Comparison of ENCODE assay signal across 32 cellular contexts in genomic region chr19:39727070-39727800, GRCh38. TPM values are rescaled to one million over a fixed set of nuclear protein-coding genes. Genes with fewer than 3 reads are reported as not detected.
"Had no signal": no experiment of that assay in that cellular context is flagged by ENCODE, and none has a peak within 500 bp of the region (broad histone marks: within the 10 kb centered on the region; RNA-seq: fewer than 3 reads in every experiment).

No MANE protein-coding gene starts in this region.

- H3K27ac Mint-ChIP-seq: endodermal cell; memory B cell; natural killer cell; stimulated activated naive CD8-positive, alpha-beta T cell treated with anti-CD3 and anti-CD28 coated beads, Interleukin-15, amount 100 ng/mL, for 72 hours had no signal

- H3K36me3 ChIP-seq: esophagus muscularis mucosa, gastroesophageal sphincter, heart left ventricle, ovary, sigmoid colon, suprapubic skin, transverse colon, vagina had no signal

- H3K4me3 Mint-ChIP-seq: endodermal cell; memory B cell; natural killer cell; stimulated activated naive CD8-positive, alpha-beta T cell treated with anti-CD3 and anti-CD28 coated beads, Interleukin-15, amount 100 ng/mL, for 72 hours had no signal

- ATAC-seq: foreskin keratinocyte; gastroesophageal sphincter; heart left ventricle; left lobe of liver; natural killer cell; psoas muscle; right cardiac atrium; stimulated activated naive CD8-positive, alpha-beta T cell treated with anti-CD3 and anti-CD28 coated beads, Interleukin-15, amount 100 ng/mL, for 72 hours had no signal

- H3K27me3 ChIP-seq: hepatocyte, ovary, sigmoid colon, vagina had no signal

- H3K9me3 Mint-ChIP-seq: endodermal cell; memory B cell; natural killer cell; stimulated activated naive CD8-positive, alpha-beta T cell treated with anti-CD3 and anti-CD28 coated beads, Interleukin-15, amount 100 ng/mL, for 72 hours had no signal

- H3K27ac ChIP-seq: dorsolateral prefrontal cortex, epithelial cell of prostate, esophagus muscularis mucosa, foreskin keratinocyte, gastroesophageal sphincter, heart left ventricle, hepatocyte, ovary, psoas muscle, sigmoid colon, suprapubic skin, transverse colon, vagina had no signal

- H2AFZ ChIP-seq: hepatocyte had no signal

- DNase-seq: dorsolateral prefrontal cortex; effector CD4-positive, alpha-beta T cell; endodermal cell; foreskin keratinocyte; kidney; natural killer cell; occipital lobe; ovary; posterior cingulate gyrus; psoas muscle; right cardiac atrium; sigmoid colon; stimulated activated naive CD4-positive, alpha-beta T cell; stimulated activated naive CD8-positive, alpha-beta T cell treated with anti-CD3 and anti-CD28 coated beads, Interleukin-15, amount 100 ng/mL, for 72 hours; transverse colon had no signal

- H3K4me1 Mint-ChIP-seq: endodermal cell; memory B cell; natural killer cell; stimulated activated naive CD8-positive, alpha-beta T cell treated with anti-CD3 and anti-CD28 coated beads, Interleukin-15, amount 100 ng/mL, for 72 hours had no signal

- H3K4me1 ChIP-seq: esophagus muscularis mucosa, foreskin keratinocyte, gastroesophageal sphincter, heart left ventricle, psoas muscle, sigmoid colon, suprapubic skin, transverse colon, vagina had no signal

- H3K36me3 Mint-ChIP-seq: memory B cell, natural killer cell had no signal

- H3K4me2 ChIP-seq: hepatocyte had no signal

- H3K9me3 ChIP-seq: esophagus muscularis mucosa, gastroesophageal sphincter, heart left ventricle, ovary, psoas muscle, sigmoid colon, suprapubic skin, transverse colon, vagina had no signal

- FAIRE-seq: kidney had no signal

- H3K79me2 ChIP-seq: hepatocyte had no signal

- H3K4me3 ChIP-seq: dorsolateral prefrontal cortex, esophagus muscularis mucosa, gastroesophageal sphincter, heart left ventricle, hepatocyte, ovary, psoas muscle, sigmoid colon, suprapubic skin, transverse colon, vagina had no signal

RNA-seq across cellular contexts. Expression of gene CLC, which starts 10.6 kb away (rescaled TPM):
- total RNA-seq: endodermal cell, esophagus muscularis mucosa, fibroblast of lung, foreskin keratinocyte, gastroesophageal sphincter, hepatocyte, kidney, left lobe of liver, occipital lobe, ovary, renal cortical epithelial cell, right cardiac atrium, sigmoid colon, suprapubic skin, transverse colon, ureter, vagina had no signal
- polyA plus RNA-seq: fibroblast of lung, foreskin keratinocyte, hepatocyte, ovary, psoas muscle, right cardiac atrium had no signal

RNA-seq across cellular contexts. Expression of gene LGALS14, which starts 23.0 kb away (rescaled TPM):
- total RNA-seq: dorsolateral prefrontal cortex, endodermal cell, esophagus muscularis mucosa, fibroblast of lung, foreskin keratinocyte, gastroesophageal sphincter, heart left ventricle, kidney, left lobe of liver, liver, lung, natural killer cell, occipital lobe, ovary, psoas muscle, renal cortical epithelial cell, right cardiac atrium, sigmoid colon, skeletal muscle tissue, suprapubic skin, transverse colon, ureter, vagina had no signal
- polyA plus RNA-seq: fibroblast of lung, foreskin keratinocyte, heart left ventricle, liver, lung, ovary, psoas muscle, right cardiac atrium, sigmoid colon had no signal

RNA-seq across cellular contexts. Expression of gene LEUTX, which starts 51.4 kb away (rescaled TPM):
- total RNA-seq: dorsolateral prefrontal cortex, endodermal cell, esophagus muscularis mucosa, fibroblast of lung, foreskin keratinocyte, gastroesophageal sphincter, heart left ventricle, hepatocyte, kidney, left lobe of liver, liver, lung, mononuclear cell, natural killer cell, occipital lobe, ovary, psoas muscle, renal cortical epithelial cell, right cardiac atrium, sigmoid colon, skeletal muscle tissue, suprapubic skin, transverse colon, ureter, vagina had no signal
- polyA plus RNA-seq: fibroblast of lung, foreskin keratinocyte, heart left ventricle, hepatocyte, liver, lung, neural cell, ovary, psoas muscle, right cardiac atrium, sigmoid colon had no signal
